ENCODE assay signal across 1 cellular context in the genomic region with DNA sequence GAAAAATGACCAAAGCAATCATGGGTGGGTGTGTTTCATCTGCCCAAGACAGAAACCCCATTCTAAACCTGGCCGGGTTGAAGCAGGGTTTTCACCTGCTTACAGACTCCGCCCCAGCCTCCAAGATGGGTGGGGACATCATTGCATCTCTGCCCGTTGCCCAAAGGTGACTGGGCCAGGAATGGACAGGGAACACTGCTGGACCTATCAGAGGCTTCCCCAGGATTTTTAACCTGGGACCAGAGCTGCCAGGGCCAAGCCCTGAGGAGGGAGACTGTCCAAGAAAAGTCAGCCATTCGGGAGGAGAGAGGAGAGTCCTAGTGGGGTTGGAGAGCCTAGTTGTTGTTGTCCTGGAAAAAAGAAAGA.
TF ChIP-seq lines count a peak whose summit lies in the region.

No MANE protein-coding gene starts in this region.

TF ChIP-seq in WTC11, 78 proteins besides CTCF, POLR2A, EP300 and RAD21 (continued from another document):
- TF ChIP-seq, protein P1, sequence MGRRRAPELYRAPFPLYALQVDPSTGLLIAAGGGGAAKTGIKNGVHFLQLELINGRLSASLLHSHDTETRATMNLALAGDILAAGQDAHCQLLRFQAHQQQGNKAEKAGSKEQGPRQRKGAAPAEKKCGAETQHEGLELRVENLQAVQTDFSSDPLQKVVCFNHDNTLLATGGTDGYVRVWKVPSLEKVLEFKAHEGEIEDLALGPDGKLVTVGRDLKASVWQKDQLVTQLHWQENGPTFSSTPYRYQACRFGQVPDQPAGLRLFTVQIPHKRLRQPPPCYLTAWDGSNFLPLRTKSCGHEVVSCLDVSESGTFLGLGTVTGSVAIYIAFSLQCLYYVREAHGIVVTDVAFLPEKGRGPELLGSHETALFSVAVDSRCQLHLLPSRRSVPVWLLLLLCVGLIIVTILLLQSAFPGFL (CRISPR knock-in tag; IDR thresholded peaks at IDR 0.05; ENCODE audit: borderline replicate concordance): no peak
